ENCODE assay signal across 9 cellular contexts in genomic region chr17:57868007-57868774, GRCh38. TPM values are rescaled to one million over a fixed set of nuclear protein-coding genes. Genes with fewer than 3 reads are reported as not detected.
DNase-seq lines count a peak whose midpoint lies in the region; ATAC-seq, FAIRE-seq and TF ChIP-seq lines count a peak whose summit lies in the region.
"Had no signal": no experiment of that assay in that cellular context is flagged by ENCODE, and none has a peak within 500 bp of the region (broad histone marks: within the 10 kb centered on the region; RNA-seq: fewer than 3 reads in every experiment).

No MANE protein-coding gene starts in this region.

- no peaks in the 10 kb centered on the region for H4K20me1 ChIP-seq in K562 (replicated peaks; ENCODE audit: control insufficient read depth, insufficient read depth, low read length)

- CTCF ChIA-PET in K562 (lab: Yijun Ruan, JAX; ENCODE audit: low intra/inter-chr PET ratio) = interaction anchor here (0.7 kb wide), 1 partner anchor 14 kb away, joined by 3 read pairs; no protein-coding TSS in a partner anchor

- no peak for TF ChIP-seq POLR2A in K562 (conservative IDR thresholded peaks at IDR 0.05)

- peaks cover 41% of the 10 kb centered on the region for H3K27me3 Mint-ChIP-seq in stimulated activated naive CD8-positive, alpha-beta T cell treated with anti-CD3 and anti-CD28 coated beads, Interleukin-15, amount 100 ng/mL, for 72 hours

- peak; percentile 59 for TF ChIP-seq CTCF in GM12875 (IDR thresholded peaks at IDR 0.05; ENCODE audit: borderline replicate concordance, insufficient read depth, low read depth, low read length)
- peak; percentile 49 to 58 (median 53) for TF ChIP-seq CTCF in K562 (IDR thresholded peaks at IDR 0.05 in 2 of 3, conservative IDR thresholded peaks at IDR 0.05 in 1 of 3; ENCODE audit: insufficient read depth in 2 of 3, low read depth in 1 of 3, low read length in 3 of 3)
- TF ChIP-seq CTCF in kidney (IDR thresholded peaks at IDR 0.05; ENCODE audit: borderline replicate concordance, extremely low read depth, insufficient read depth) = no peak

- 29% methylated on average over 14 of the region's 18 CpGs for WGBS in K562 (ENCODE audit: insufficient coverage, low coverage, missing lambda C conversion rate)

- H3K4me3 Mint-ChIP-seq in stimulated activated naive CD8-positive, alpha-beta T cell treated with anti-CD3 and anti-CD28 coated beads, Interleukin-15, amount 100 ng/mL, for 72 hours = peak overlapping the region; percentile 31 to 54

- in situ Hi-C loops in ACHN (cut with HindIII; ENCODE audit: low pct_ligation_motif_present, low pct_unique_long_range_greater_than_20kb, low sequenced_read_pairs) = no loop called here
- in situ Hi-C loops in K562 (cut with MboI) = no loop called here

- H3K9me3 Mint-ChIP-seq in stimulated activated naive CD8-positive, alpha-beta T cell treated with anti-CD3 and anti-CD28 coated beads, Interleukin-15, amount 100 ng/mL, for 72 hours = no peaks in the 10 kb centered on the region

- no peak overlapping the region; the same call in 1 of the 2 replicates for H3K4me2 ChIP-seq in K562 (ENCODE audit: insufficient read depth, low read length)
- H3K4me2 ChIP-seq: KMS-11 had no signal

- ATAC-seq in HG02798 (IDR thresholded peaks at IDR 0.05; ENCODE audit: poor library complexity, unreplicated experiment) (peak; percentile 79), K562 (peak; percentile 84)
- ATAC-seq in stimulated activated naive CD8-positive, alpha-beta T cell treated with anti-CD3 and anti-CD28 coated beads, Interleukin-15, amount 100 ng/mL, for 72 hours = peak; percentile 80

- intact Hi-C loops in K562 (cut with micrococcal nuclease) (no loop called here), kidney (cut with DNase I) (no loop called here)

- peak overlapping the region; percentile 91 to 95 for H3K27ac Mint-ChIP-seq in stimulated activated naive CD8-positive, alpha-beta T cell treated with anti-CD3 and anti-CD28 coated beads, Interleukin-15, amount 100 ng/mL, for 72 hours

- no peak for TF ChIP-seq EP300 in K562 (IDR thresholded peaks at IDR 0.05; ENCODE audit: low read length)

- H3K36me3 ChIP-seq in K562 (ENCODE audit: control insufficient read depth, insufficient read depth, low read length) = no peaks in the 10 kb centered on the region
- peaks cover 10 to 23% of the 10 kb centered on the region in 2 donors for H3K36me3 ChIP-seq in kidney (ENCODE audit: control insufficient read depth in 1 of 2, insufficient read depth in 2 of 2, low read length in 2 of 2)

- H3K9me3 ChIP-seq in K562 (replicated peaks; ENCODE audit: control insufficient read depth, insufficient read depth, low read depth, low read length) (no peaks in the 10 kb centered on the region), kidney (ENCODE audit: control insufficient read depth in 1 of 2, low read length in 2 of 2) (no peaks in the 10 kb centered on the region)

- peak; percentile 92 for DNase-seq in ACHN
- peak; percentile 100 for DNase-seq in NCI-H82 (lab: John Stamatoyannopoulos, UW)
- DNase-seq in K562 (ENCODE audit: extremely low read depth in 1 of 4, low spot score in 3 of 4) = peak; percentile 45 to 59 (median 54)
- DNase-seq in kidney = peak; percentile 89
- peak; percentile 34 to 48 for DNase-seq in stimulated activated naive CD8-positive, alpha-beta T cell treated with anti-CD3 and anti-CD28 coated beads, Interleukin-15, amount 100 ng/mL, for 72 hours
- no peak for DNase-seq in midbrain (lab: John Stamatoyannopoulos, UW)

- no peaks in the 10 kb centered on the region for H3K79me2 ChIP-seq in K562 (ENCODE audit: control insufficient read depth, insufficient read depth, low read length)

- H3K4me1 Mint-ChIP-seq in stimulated activated naive CD8-positive, alpha-beta T cell treated with anti-CD3 and anti-CD28 coated beads, Interleukin-15, amount 100 ng/mL, for 72 hours = peaks cover 20% of the 10 kb centered on the region

- FAIRE-seq in K562 (lab: Jason Lieb, UNC) = peak; percentile 79
- no peak for FAIRE-seq in kidney (lab: Jason Lieb, UNC)

- H3K9me1 ChIP-seq in K562 (ENCODE audit: control insufficient read depth, insufficient read depth, low read length) = peaks cover 4% of the 10 kb centered on the region

- 0 out of 4 replicates have a peak, but pooled peaks have one; percentile 3 to 14 for TF ChIP-seq RAD21 in K562 (CRISPR knock-in tag; conservative IDR thresholded peaks at IDR 0.05 in 1 of 2, IDR thresholded peaks at IDR 0.05 in 1 of 2)

- H3K27me3 ChIP-seq in K562 (ENCODE audit: control insufficient read depth in 2 of 2, insufficient read depth in 2 of 2, low read length in 2 of 2) = peaks cover 2 to 8% of the 10 kb centered on the region in 2 experiments; a peak in 3 of 5 replicates

- no TSS peak for BruUV-seq in K562 (replicated peaks; lab: Mats Ljungman, UMichigan)

- POLR2A ChIA-PET in K562 (lab: Yijun Ruan, JAX) = interaction anchor here (0.7 to 1.9 kb wide), 3 partner anchors 14 to 128 kb away, joined by 3 to 4 read pairs (median 4); no protein-coding TSS in a partner anchor

- no peak overlapping the region for H3K4me3 ChIP-seq in GM12875 (ENCODE audit: low read depth, low read length)
- H3K4me3 ChIP-seq in K562 = no peak overlapping the region
- H3K4me3 ChIP-seq in kidney (ENCODE audit: low read length in 2 of 2) = no peak overlapping the region

- H3K9ac ChIP-seq in K562 (ENCODE audit: insufficient read depth in 1 of 2, low read depth in 2 of 2, low read length in 2 of 2) = peak overlapping the region in 1 of 2 experiments; percentile 59; a peak in 2 of 4 replicates
- no peak overlapping the region for H3K9ac ChIP-seq in kidney (ENCODE audit: low read length in 2 of 2)
- H3K9ac ChIP-seq: KMS-11 had no signal

- peak overlapping the region; percentile 60; the same call in 1 of the 2 replicates for H2AFZ ChIP-seq in K562 (ENCODE audit: low read depth, low read length)

- no peak overlapping the region for H3K27ac ChIP-seq in K562 (ENCODE audit: extremely low read depth, low read depth, low read length)
- H3K27ac ChIP-seq in kidney (ENCODE audit: low read depth in 2 of 2, low read length in 2 of 2) = no peak overlapping the region
- H3K27ac ChIP-seq: KMS-11 had no signal

- H3K4me1 ChIP-seq in K562 (replicated peaks in 1 of 2; ENCODE audit: control insufficient read depth in 2 of 2, insufficient read depth in 2 of 2, low read length in 2 of 2) (peaks cover 0 to 23% of the 10 kb centered on the region in 2 experiments; a peak in 4 of 5 replicates), kidney (ENCODE audit: control insufficient read depth in 1 of 2, insufficient read depth in 1 of 2, low read depth in 1 of 2, low read length in 2 of 2) (peaks cover under 1 to 10% of the 10 kb centered on the region in 2 donors)

TF ChIP-seq in K562, 482 proteins besides CTCF, POLR2A, EP300 and RAD21 (continues in another document):
- TF ChIP-seq SMARCE1 (IDR thresholded peaks at IDR 0.05) (peak; percentile 85; the same call in 1 of the 2 replicates), SPI1 (IDR thresholded peaks at IDR 0.05; ENCODE audit: borderline replicate concordance, low read depth, low read length) (peak; percentile 99), ZBTB17 (CRISPR knock-in tag; IDR thresholded peaks at IDR 0.05) (peak; percentile 42; the same call in 1 of the 2 replicates)

RNA-seq across cellular contexts. Expression of gene MRPS23, which starts 18.3 kb away (rescaled TPM):
- 21.2 and 27.1 TPM in 2 replicates for total RNA-seq in K562 (2011; cell fraction: chromatin; rRNA removed; ENCODE audit: low replicate concordance)
- 25.8 and 32.0 TPM in 2 replicates for total RNA-seq in K562 (2011; cell fraction: nucleolus; rRNA removed)
- total RNA-seq in K562 (2011; cell fraction: nucleoplasm; rRNA removed) = 25.9 and 39.0 TPM in 2 replicates
- total RNA-seq in K562 (2014; rRNA removed) = 59.1 and 83.0 TPM in 2 replicates
- 109 and 125 TPM in 2 replicates for total RNA-seq in K562 (2014; rRNA removed; fragmentation: Illumina TruSeq; extraction: Trizol)
- total RNA-seq in K562 (2015; rRNA removed; fragmentation: Illumina TruSeq; extraction: Trizol) = 98.8 and 100.0 TPM in 2 replicates
- total RNA-seq in K562 (2021) = 91.4 and 96.4 TPM in 2 replicates
- polyA plus RNA-seq in K562 (2011; rRNA removed) = 63.6 and 79.0 TPM in 2 replicates
- 45.9 and 48.1 TPM in 2 replicates for polyA plus RNA-seq in K562 (2011; cell fraction: cytosol; rRNA removed)
- 25.2 and 27.4 TPM in 2 replicates for polyA plus RNA-seq in K562 (2011; cell fraction: nucleus; rRNA removed)
- 77.9 and 112 TPM in 2 replicates for polyA plus RNA-seq in K562 (2012)
- 92.9 and 114 TPM in 2 replicates for polyA plus RNA-seq in K562 (2014; fragmentation: Illumina TruSeq; extraction: Trizol)
- polyA plus RNA-seq in K562 (2014; fragmentation: Nextera tagmentation; extraction: Ambion mirVana) = 100 to 1,000 TPM; 233 to 298 TPM
- 105 and 127 TPM in 2 replicates for polyA plus RNA-seq in K562 (2014; rRNA removed)
- 31.4 and 34.5 TPM in 2 replicates for polyA minus RNA-seq in K562 (2011; rRNA and poly(A)+ RNA removed)
- 10.7 and 18.7 TPM in 2 replicates for polyA minus RNA-seq in K562 (2011; cell fraction: cytosol; rRNA and poly(A)+ RNA removed)
- 17.2 and 32.8 TPM in 2 replicates for polyA minus RNA-seq in K562 (2011; cell fraction: nucleus; rRNA and poly(A)+ RNA removed)
- total RNA-seq in kidney = 40.2 TPM
- polyA plus RNA-seq in kidney (ENCODE audit: insufficient read depth, low read depth, low replicate concordance) = 75.3 TPM
